22 cellular contexts compared by ENCODE assay signal in the genomic region with DNA sequence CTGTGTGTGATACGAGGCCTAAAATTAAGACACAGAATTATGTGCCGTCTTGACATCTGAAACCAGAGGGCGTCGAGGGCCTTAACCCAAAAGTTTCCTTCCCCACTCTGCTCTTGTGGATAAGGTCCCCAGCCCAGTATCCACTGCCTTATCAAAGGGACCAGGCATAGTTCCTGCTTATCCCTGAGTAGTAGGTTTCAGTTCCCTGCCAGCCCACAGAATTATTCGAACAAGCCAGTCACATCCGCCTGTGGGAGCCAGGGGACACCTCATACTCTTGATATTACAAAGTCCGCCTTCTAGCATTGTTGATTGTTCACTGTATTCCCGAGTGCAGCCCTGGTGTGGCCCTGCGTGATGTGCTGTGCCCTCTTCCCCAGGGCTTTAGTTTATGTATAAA. TPM values are rescaled to one million over a fixed set of nuclear protein-coding genes. Genes with fewer than 3 reads are reported as not detected.
A peak's percentile ranks its signal among the peaks of the same experiment; 100 is the strongest.
DNase-seq lines count a peak whose midpoint lies in the region; ATAC-seq, FAIRE-seq and TF ChIP-seq lines count a peak whose summit lies in the region.
"Had no signal": no experiment of that assay in that cellular context is flagged by ENCODE, and none has a peak within 500 bp of the region (broad histone marks: within the 10 kb centered on the region; RNA-seq: fewer than 3 reads in every experiment).

No MANE protein-coding gene starts in this region.

- H4K20me1 ChIP-seq in GM12878 (ENCODE audit: control insufficient read depth, insufficient read depth) (no peaks in the 10 kb centered on the region), HepG2 (ENCODE audit: insufficient read depth, low read length) (no peaks in the 10 kb centered on the region)

- no peak for FAIRE-seq in GM12878 (lab: Jason Lieb, UNC)
- no peak for FAIRE-seq in HepG2 (lab: Jason Lieb, UNC)

- no peak for TF ChIP-seq EP300 in GM12878 (IDR thresholded peaks at IDR 0.05; ENCODE audit: borderline replicate concordance in 1 of 2, control insufficient read depth in 1 of 2, low read depth in 2 of 2, low read length in 2 of 2)
- TF ChIP-seq EP300 in HepG2 (IDR thresholded peaks at IDR 0.05; ENCODE audit: low read depth in 2 of 2, low read length in 2 of 2): no peak
- TF ChIP-seq EP300 in HepG2 (CRISPR knock-in tag; IDR thresholded peaks at IDR 0.05; ENCODE audit: borderline replicate concordance): no peak

- no peak overlapping the region for H3K9ac ChIP-seq in GM12878 (ENCODE audit: control insufficient read depth, insufficient read depth, low read length)
- H3K9ac ChIP-seq in HepG2 (ENCODE audit: insufficient read depth, low read depth, low read length): no peak overlapping the region

- TF ChIP-seq POLR2A in GM12878 (IDR thresholded peaks at IDR 0.05; ENCODE audit: low read depth, low read length): no peak
- no peak for TF ChIP-seq POLR2A in HepG2 (IDR thresholded peaks at IDR 0.05; ENCODE audit: insufficient read depth in 1 of 2, low read depth in 2 of 2, low read length in 2 of 2)

- peak; percentile 40 for ATAC-seq in GM12878
- peak; percentile 55 for ATAC-seq in HepG2
- no peak for ATAC-seq in GM21737 (IDR thresholded peaks at IDR 0.05; ENCODE audit: unreplicated experiment)
- no peak for ATAC-seq in GM18511 (IDR thresholded peaks at IDR 0.05; ENCODE audit: unreplicated experiment)

- CTCF ChIA-PET in GM12878 (lab: Yijun Ruan, JAX): no interaction called here
- CTCF ChIA-PET in HepG2 (lab: Yijun Ruan, JAX; ENCODE audit: low intra/inter-chr PET ratio, low total read pairs): no interaction called here

- H3K9me3 ChIP-seq in GM12878 (replicated peaks; ENCODE audit: control insufficient read depth, insufficient read depth, low read length) (no peaks in the 10 kb centered on the region), HepG2 (ENCODE audit: low read length) (no peaks in the 10 kb centered on the region)
- H3K9me3 ChIP-seq: ovary, Peyer's patch, suprapubic skin had no signal

- no peaks in the 10 kb centered on the region for H3K27me3 ChIP-seq in GM12878 (replicated peaks in 1 of 2; ENCODE audit: control insufficient read depth in 2 of 2, insufficient read depth in 2 of 2, low read length in 1 of 2)
- H3K27me3 ChIP-seq in HepG2 (ENCODE audit: control insufficient read depth in 1 of 2, insufficient read depth in 2 of 2, low read length in 2 of 2): no peaks in the 10 kb centered on the region
- H3K27me3 ChIP-seq: ovary, Peyer's patch, suprapubic skin had no signal

- POLR2A ChIA-PET in GM12878 (lab: Charles Lee): no interaction called here
- POLR2A ChIA-PET in HepG2 (lab: Yijun Ruan, JAX): no interaction called here

- RAD21 ChIA-PET in GM12878 (lab: Charles Lee; ENCODE audit: unreplicated experiment): no interaction called here

- SMC1A ChIA-PET in GM12878 (lab: Charles Lee; ENCODE audit: uncharacterized antibody, unreplicated experiment): interaction anchor here (0.8 to 1.4 kb wide), 2 partner anchors 10 to 20 kb away, joined by 3 to 5 read pairs; no protein-coding TSS in a partner anchor

- H3K4me2 ChIP-seq in GM12878 (ENCODE audit: control insufficient read depth, insufficient read depth): no peak overlapping the region
- no peak overlapping the region for H3K4me2 ChIP-seq in HepG2 (ENCODE audit: low read depth, low read length)

- H3K4me1 ChIP-seq in GM12878 (ENCODE audit: control insufficient read depth, insufficient read depth, low read length): no peaks in the 10 kb centered on the region
- H3K4me1 ChIP-seq in HepG2 (ENCODE audit: insufficient read depth, low read length): no peaks in the 10 kb centered on the region
- H3K4me1 ChIP-seq: Peyer's patch, suprapubic skin had no signal

- DNase-seq in CD1c-positive myeloid dendritic cell (ENCODE audit: extremely low spot score) (peak; percentile 93), M059J (ENCODE audit: low read depth) (peak; percentile 10), GM12878 (ENCODE audit: low read depth, low spot score) (no peak), HepG2 (ENCODE audit: low spot score) (no peak), retina (no peak), DMS153 treated with DMSO at 0.1 percent for 48 hours (lab: John Stamatoyannopoulos, UW; ENCODE audit: unreplicated experiment) (no peak)
- DNase-seq: activated effector memory CD4-positive, alpha-beta T cell treated with anti-CD3 and anti-CD28 coated beads, Interleukin-2, amount 50 U/mL, for 16 hours; COR-L47; EL; foreskin melanocyte; NCI-H1417 treated with DMSO at 0.1 percent for 48 hours; NCI-H526 treated with DMSO at 0.1 percent for 48 hours; ovary; Peyer's patch; stimulated activated CD4-positive, alpha-beta T cell treated with anti-CD3 and anti-CD28 coated beads, Interleukin-4, amount 100 ng/mL, for 4 hours; stimulated activated CD8-positive, alpha-beta memory T cell treated with anti-CD3 and anti-CD28 coated beads, Interleukin-4, amount 100 ng/mL, for 48 hours had no signal

- WGBS in GM12878 (ENCODE audit: insufficient coverage, insufficient replicate concordance, low lambda C conversion rate, missing lambda C conversion rate): 19% methylated on average over 9 of the region's 9 CpGs
- WGBS in HepG2 (ENCODE audit: low lambda C conversion rate): 20% methylated on average over 7 of the region's 9 CpGs

- H3K27ac ChIP-seq in GM12878 (ENCODE audit: control insufficient read depth, insufficient read depth) (no peak overlapping the region), HepG2 (ENCODE audit: extremely low read length, insufficient read depth, low read length) (no peak overlapping the region)
- H3K27ac ChIP-seq: HL-60, ovary, Peyer's patch, suprapubic skin had no signal

- BruUV-seq in GM12878 (replicated peaks; lab: Mats Ljungman, UMichigan) (no TSS peak), HepG2 (replicated peaks; lab: Mats Ljungman, UMichigan) (no TSS peak)

- in situ Hi-C loops in GM12878 (cut with MboI) (no loop called here), HepG2 (cut with HindIII; ENCODE audit: extremely low pct_ligation_motif_present, low pct_unique_long_range_greater_than_20kb) (no loop called here)

- no peak overlapping the region for H2AFZ ChIP-seq in GM12878 (ENCODE audit: control insufficient read depth, low read depth, low read length)
- no peak overlapping the region for H2AFZ ChIP-seq in HepG2 (ENCODE audit: low read length)

- H3K36me3 ChIP-seq in GM12878 (ENCODE audit: control insufficient read depth in 2 of 2, insufficient read depth in 2 of 2, low read length in 1 of 2) (no peaks in the 10 kb centered on the region), HepG2 (replicated peaks in 1 of 2; ENCODE audit: control insufficient read depth in 1 of 2, insufficient read depth in 2 of 2, low read length in 2 of 2) (no peaks in the 10 kb centered on the region)
- H3K36me3 ChIP-seq: ovary, Peyer's patch, suprapubic skin had no signal

- no peak for TF ChIP-seq RAD21 in GM12878 (IDR thresholded peaks at IDR 0.05; ENCODE audit: insufficient read depth, low read depth, low read length)
- no peak for TF ChIP-seq RAD21 in HepG2 (CRISPR knock-in tag; IDR thresholded peaks at IDR 0.05)

- no peaks in the 10 kb centered on the region for H3K79me2 ChIP-seq in GM12878 (ENCODE audit: control insufficient read depth, insufficient read depth, low read length)
- H3K79me2 ChIP-seq in HepG2 (ENCODE audit: insufficient read depth, low read length): no peaks in the 10 kb centered on the region

- no peak overlapping the region for H3K4me3 ChIP-seq in GM12878
- no peak overlapping the region for H3K4me3 ChIP-seq in HepG2 (replicated peaks in 1 of 3; ENCODE audit: insufficient read depth in 1 of 3, low read depth in 2 of 3, low read length in 3 of 3)
- H3K4me3 ChIP-seq: ovary, Peyer's patch, suprapubic skin had no signal

- TF ChIP-seq CTCF in GM12878 (IDR thresholded peaks at IDR 0.05 in 2 of 3, conservative IDR thresholded peaks at IDR 0.05 in 1 of 3; ENCODE audit: control insufficient read depth in 2 of 3, extremely low read depth in 1 of 3, insufficient read depth in 1 of 3, low read depth in 3 of 3, low read length in 3 of 3): no peak
- TF ChIP-seq CTCF in HepG2 (CRISPR knock-in tag; IDR thresholded peaks at IDR 0.05): no peak

- intact Hi-C loops in GM12878 (cut with micrococcal nuclease; ENCODE audit: unreplicated experiment): no loop called here
- intact Hi-C loops in HepG2 (cut with micrococcal nuclease; ENCODE audit: unreplicated experiment): no loop called here

RNA-seq across cellular contexts. Expression of a gene that starts 5.4 kb away (rescaled TPM):
- not detected in 2 replicates for total RNA-seq in M059J (2014; rRNA removed; shearing (Covaris generic))
- total RNA-seq in GM12878 (2013; cell fraction: nucleolus; rRNA removed): 7.9 and 9.3 TPM in 2 replicates
- total RNA-seq in GM12878 (2014; rRNA removed): 1.0 and 1.7 TPM in 2 replicates
- 1.5 and 1.7 TPM in 2 replicates for total RNA-seq in GM12878 (2014; rRNA removed; fragmentation: Illumina TruSeq; extraction: Trizol)
- total RNA-seq in GM12878 (2021): 0.85 and 1.1 TPM in 2 replicates
- polyA plus RNA-seq in GM12878 (2011; ENCODE audit: low read depth): not detected
- 3.9 and 6.6 TPM in 2 replicates for polyA plus RNA-seq in GM12878 (2011; rRNA removed)
- 1.2 and 1.6 TPM in 2 replicates for polyA plus RNA-seq in GM12878 (2011; cell fraction: cytosol; rRNA removed)
- polyA plus RNA-seq in GM12878 (2011; cell fraction: nucleus; rRNA removed): 4.8 and 5.1 TPM in 2 replicates
- polyA plus RNA-seq in GM12878 (2012): 0.14 and 0.25 TPM in 2 replicates
- 1.3 and 2.0 TPM in 2 replicates for polyA plus RNA-seq in GM12878 (2014; fragmentation: Illumina TruSeq; extraction: Trizol)
- under 1 TPM; 0.53 to 0.55 TPM for polyA plus RNA-seq in GM12878 (2014; fragmentation: Nextera tagmentation; extraction: Ambion mirVana)
- polyA plus RNA-seq in GM12878 (2014; rRNA removed): 0.50 and 0.77 TPM in 2 replicates
- polyA plus RNA-seq in GM12878 (2016; fragmentation: Nextera tagmentation; extraction: Ambion mirVana): under 1 TPM; 0.58 to 0.71 TPM
- 2.6 and 5.7 TPM in 2 replicates for polyA minus RNA-seq in GM12878 (2011; rRNA and poly(A)+ RNA removed)
- 1.7 and 2.8 TPM in 2 replicates for polyA minus RNA-seq in GM12878 (2011; cell fraction: cytosol; rRNA and poly(A)+ RNA removed)
- polyA minus RNA-seq in GM12878 (2011; cell fraction: nucleus; rRNA and poly(A)+ RNA removed): 6.2 and 8.7 TPM in 2 replicates
- total RNA-seq in HepG2 (2016; rRNA removed; fragmentation: Illumina TruSeq; extraction: Trizol): not detected in 2 replicates
- total RNA-seq in HepG2 (2016; cell fraction: cytosol; rRNA removed; fragmentation: Illumina TruSeq; extraction: Trizol; ENCODE audit: low read depth): not detected in 2 replicates
- total RNA-seq in HepG2 (2016; cell fraction: insoluble cytoplasmic fraction; rRNA removed; fragmentation: Illumina TruSeq; extraction: Trizol): not detected in 2 replicates
- not detected in 2 replicates for total RNA-seq in HepG2 (2016; cell fraction: membrane; rRNA removed; fragmentation: Illumina TruSeq; extraction: Trizol)
- not detected in 2 replicates for total RNA-seq in HepG2 (2016; cell fraction: nucleus; rRNA removed; fragmentation: Illumina TruSeq; extraction: Trizol)
- polyA plus RNA-seq in HepG2 (2011; rRNA removed): 0.07 TPM in 1 of 2 replicates, not detected in the other
- polyA plus RNA-seq in HepG2 (2011; cell fraction: cytosol; rRNA removed): not detected in 2 replicates
- not detected in 2 replicates for polyA plus RNA-seq in HepG2 (2011; cell fraction: nucleus; rRNA removed)
- not detected in 2 replicates for polyA plus RNA-seq in HepG2 (2012)
- not detected in 2 replicates for polyA plus RNA-seq in HepG2 (2016; cell fraction: cytosol; fragmentation: Illumina TruSeq; extraction: Trizol; ENCODE audit: low read depth)
- polyA plus RNA-seq in HepG2 (2016; cell fraction: insoluble cytoplasmic fraction; fragmentation: Illumina TruSeq; extraction: Trizol; ENCODE audit: low read depth): not detected in 2 replicates
- not detected in 2 replicates for polyA plus RNA-seq in HepG2 (2016; cell fraction: membrane; fragmentation: Illumina TruSeq; extraction: Trizol; ENCODE audit: low read depth)
- polyA plus RNA-seq in HepG2 (2016; cell fraction: nucleus; fragmentation: Illumina TruSeq; extraction: Trizol; ENCODE audit: insufficient read depth, low read depth): not detected in 2 replicates
- not detected in 2 replicates for polyA minus RNA-seq in HepG2 (2011; rRNA and poly(A)+ RNA removed; ENCODE audit: low replicate concordance)
- not detected in 2 replicates for polyA minus RNA-seq in HepG2 (2011; cell fraction: cytosol; rRNA and poly(A)+ RNA removed)
- not detected in 2 replicates for polyA minus RNA-seq in HepG2 (2011; cell fraction: nucleus; rRNA and poly(A)+ RNA removed)
- total RNA-seq: chondrocyte, H4 had no signal

RNA-seq across cellular contexts. Expression of a gene that starts 52.3 kb away (rescaled TPM):
- 6.8 and 8.3 TPM in 2 replicates for total RNA-seq in M059J (2014; rRNA removed; shearing (Covaris generic))
- not detected in 2 replicates for total RNA-seq in GM12878 (2013; cell fraction: nucleolus; rRNA removed)
- total RNA-seq in GM12878 (2014; rRNA removed) (not detected in 2 replicates), GM12878 (2014; rRNA removed; fragmentation: Illumina TruSeq; extraction: Trizol) (not detected in 2 replicates), GM12878 (2021) (not detected in 2 replicates), HepG2 (2016; rRNA removed; fragmentation: Illumina TruSeq; extraction: Trizol) (not detected in 2 replicates)
- not detected for polyA plus RNA-seq in GM12878 (2011; ENCODE audit: low read depth)
- polyA plus RNA-seq in GM12878 (2011; rRNA removed) (0.22 and 0.62 TPM in 2 replicates), GM12878 (2014; fragmentation: Illumina TruSeq; extraction: Trizol) (not detected in 2 replicates), GM12878 (2014; fragmentation: Nextera tagmentation; extraction: Ambion mirVana) (not detected), GM12878 (2014; rRNA removed) (not detected in 2 replicates), GM12878 (2016; fragmentation: Nextera tagmentation; extraction: Ambion mirVana) (not detected), HepG2 (2011; rRNA removed) (not detected in 2 replicates)
- polyA plus RNA-seq in GM12878 (2011; cell fraction: cytosol; rRNA removed): 0.21 TPM in 1 of 2 replicates, not detected in the other
- polyA plus RNA-seq in GM12878 (2011; cell fraction: nucleus; rRNA removed): 0.19 and 0.41 TPM in 2 replicates
- not detected in 2 replicates for polyA plus RNA-seq in GM12878 (2012)
- polyA minus RNA-seq in GM12878 (2011; rRNA and poly(A)+ RNA removed): not detected in 2 replicates
- not detected in 2 replicates for polyA minus RNA-seq in GM12878 (2011; cell fraction: cytosol; rRNA and poly(A)+ RNA removed)
- not detected in 2 replicates for polyA minus RNA-seq in GM12878 (2011; cell fraction: nucleus; rRNA and poly(A)+ RNA removed)
- total RNA-seq in HepG2 (2016; cell fraction: cytosol; rRNA removed; fragmentation: Illumina TruSeq; extraction: Trizol; ENCODE audit: low read depth): not detected in 2 replicates
- total RNA-seq in HepG2 (2016; cell fraction: insoluble cytoplasmic fraction; rRNA removed; fragmentation: Illumina TruSeq; extraction: Trizol): not detected in 2 replicates
- not detected in 2 replicates for total RNA-seq in HepG2 (2016; cell fraction: membrane; rRNA removed; fragmentation: Illumina TruSeq; extraction: Trizol)
- not detected in 2 replicates for total RNA-seq in HepG2 (2016; cell fraction: nucleus; rRNA removed; fragmentation: Illumina TruSeq; extraction: Trizol)
- polyA plus RNA-seq in HepG2 (2011; cell fraction: cytosol; rRNA removed): not detected in 2 replicates
- not detected in 2 replicates for polyA plus RNA-seq in HepG2 (2011; cell fraction: nucleus; rRNA removed)
- 0.11 TPM in 1 of 2 replicates, not detected in the other for polyA plus RNA-seq in HepG2 (2012)
- not detected in 2 replicates for polyA plus RNA-seq in HepG2 (2016; cell fraction: cytosol; fragmentation: Illumina TruSeq; extraction: Trizol; ENCODE audit: low read depth)
- polyA plus RNA-seq in HepG2 (2016; cell fraction: insoluble cytoplasmic fraction; fragmentation: Illumina TruSeq; extraction: Trizol; ENCODE audit: low read depth): not detected in 2 replicates
- polyA plus RNA-seq in HepG2 (2016; cell fraction: membrane; fragmentation: Illumina TruSeq; extraction: Trizol; ENCODE audit: low read depth): not detected in 2 replicates
- not detected in 2 replicates for polyA plus RNA-seq in HepG2 (2016; cell fraction: nucleus; fragmentation: Illumina TruSeq; extraction: Trizol; ENCODE audit: insufficient read depth, low read depth)
- 0.44 TPM in 1 of 2 replicates, not detected in the other for polyA minus RNA-seq in HepG2 (2011; rRNA and poly(A)+ RNA removed; ENCODE audit: low replicate concordance)
- polyA minus RNA-seq in HepG2 (2011; cell fraction: cytosol; rRNA and poly(A)+ RNA removed): not detected in 2 replicates
- not detected in 2 replicates for polyA minus RNA-seq in HepG2 (2011; cell fraction: nucleus; rRNA and poly(A)+ RNA removed)

Comparison
In these comparisons a context has a peak if more than half of its experiments do, and no peak if none do; other contexts are left out.
1. DNase-seq: peak in CD1c-positive myeloid dendritic cell (single experiment) and M059J (single experiment); none in GM12878 (single experiment), HepG2 (single experiment), retina (single experiment) and DMS153 treated with DMSO at 0.1 percent for 48 hours (single experiment).
2. ATAC-seq: peak in GM12878 (single experiment) and HepG2 (single experiment); none in GM21737 (single experiment) and GM18511 (single experiment).